Comparison of ENCODE assay signal across 7 cellular contexts in genomic region chr6:29723666-29724588, GRCh38. TPM values are rescaled to one million over a fixed set of nuclear protein-coding genes. Genes with fewer than 3 reads are reported as not detected.
A peak's percentile ranks its signal among the peaks of the same experiment; 100 is the strongest.
DNase-seq lines count a peak whose midpoint lies in the region; ATAC-seq and TF ChIP-seq lines count a peak whose summit lies in the region.

No MANE protein-coding gene starts in this region.

- ATAC-seq in GM19351 (IDR thresholded peaks at IDR 0.05; ENCODE audit: unreplicated experiment) = peak; percentile 52
- peak; percentile 65 for ATAC-seq in activated T-helper 17 cell treated with anti-CD3 and anti-CD28 coated beads, Interleukin-2, amount 50 U/mL, for 72 hours (replicated peaks)
- peak; percentile 56 for ATAC-seq in gastroesophageal sphincter

- H3K36me3 ChIP-seq in KMS-11 (ENCODE audit: insufficient read depth) (no peaks in the 10 kb centered on the region), gastroesophageal sphincter (peaks cover 0 to 41% of the 10 kb centered on the region in 2 donors), urinary bladder (ENCODE audit: insufficient read depth) (no peaks in the 10 kb centered on the region)

- H3K79me2 ChIP-seq in KMS-11 (ENCODE audit: insufficient read depth, low read depth) = no peaks in the 10 kb centered on the region

- H3K9me3 ChIP-seq in gastroesophageal sphincter = no peaks in the 10 kb centered on the region

- H3K9me3 Mint-ChIP-seq in activated T-helper 17 cell treated with anti-CD3 and anti-CD28 coated beads, Interleukin-2, amount 50 U/mL, for 72 hours = no peaks in the 10 kb centered on the region
- no peaks in the 10 kb centered on the region for H3K9me3 Mint-ChIP-seq in progenitor cell of endocrine pancreas (ENCODE audit: low read depth)

- 11 to 61% methylated on average over 5 to 6 of the region's 76 CpGs for WGBS in gastroesophageal sphincter (ENCODE audit: low coverage in 1 of 2), 2 donors
- WGBS in urinary bladder = 4% methylated on average over 76 of the region's 76 CpGs

- DNase-seq in progenitor cell of endocrine pancreas (ENCODE audit: low spot score, unreplicated experiment) = no peak
- no peak for DNase-seq in amniotic stem cell (lab: John Stamatoyannopoulos, UW)

- H3K27ac Mint-ChIP-seq in activated T-helper 17 cell treated with anti-CD3 and anti-CD28 coated beads, Interleukin-2, amount 50 U/mL, for 72 hours = peak overlapping the region; percentile 96
- H3K27ac Mint-ChIP-seq in progenitor cell of endocrine pancreas = no peak overlapping the region

- no peaks in the 10 kb centered on the region for H3K27me3 ChIP-seq in KMS-11 (ENCODE audit: insufficient read depth, low read depth)
- H3K27me3 ChIP-seq in gastroesophageal sphincter = no peaks in the 10 kb centered on the region

- TF ChIP-seq CTCF in KMS-11 (conservative IDR thresholded peaks at IDR 0.05; ENCODE audit: low read depth, low read length) (no peak), gastroesophageal sphincter (IDR thresholded peaks at IDR 0.05) (no peak), progenitor cell of endocrine pancreas (IDR thresholded peaks at IDR 0.05; ENCODE audit: unreplicated experiment) (no peak)

- H4K20me1 ChIP-seq in KMS-11 (ENCODE audit: insufficient read depth) = no peaks in the 10 kb centered on the region

- no peak overlapping the region for H3K4me3 ChIP-seq in KMS-11 (IDR thresholded peaks at IDR 0.05; ENCODE audit: insufficient read depth, low read depth, low read length)
- H3K4me3 ChIP-seq in gastroesophageal sphincter = peak overlapping the region; percentile 81 to 92
- H3K4me3 ChIP-seq in urinary bladder (ENCODE audit: low read depth, low read length) = peak overlapping the region; percentile 78

- H3K27ac ChIP-seq in KMS-11 = no peak overlapping the region
- peak overlapping the region; percentile 37 to 92 (median 88) for H3K27ac ChIP-seq in gastroesophageal sphincter
- peak overlapping the region; percentile 53 for H3K27ac ChIP-seq in urinary bladder (ENCODE audit: low read depth)

- H3K4me2 ChIP-seq in KMS-11 = peak overlapping the region; percentile 62; the same call in 1 of the 2 replicates

- H3K36me3 Mint-ChIP-seq in activated T-helper 17 cell treated with anti-CD3 and anti-CD28 coated beads, Interleukin-2, amount 50 U/mL, for 72 hours (ENCODE audit: low read depth) = peaks cover 64% of the 10 kb centered on the region
- H3K36me3 Mint-ChIP-seq in progenitor cell of endocrine pancreas (ENCODE audit: insufficient read depth) = no peaks in the 10 kb centered on the region

- TF ChIP-seq EP300 in gastroesophageal sphincter (IDR thresholded peaks at IDR 0.05) = no peak

- H3K4me1 ChIP-seq in KMS-11 (ENCODE audit: low read depth, poor library complexity, severe bottlenecking) (no peaks in the 10 kb centered on the region), gastroesophageal sphincter (peaks cover 0 to 26% (median 0%) of the 10 kb centered on the region in 3 donors), urinary bladder (ENCODE audit: insufficient read depth) (peaks cover 2% of the 10 kb centered on the region)

- peak overlapping the region; percentile 91 for H3K4me3 Mint-ChIP-seq in activated T-helper 17 cell treated with anti-CD3 and anti-CD28 coated beads, Interleukin-2, amount 50 U/mL, for 72 hours
- peak overlapping the region; percentile 65 for H3K4me3 Mint-ChIP-seq in progenitor cell of endocrine pancreas (ENCODE audit: low read depth)

- no peaks in the 10 kb centered on the region for H3K27me3 Mint-ChIP-seq in activated T-helper 17 cell treated with anti-CD3 and anti-CD28 coated beads, Interleukin-2, amount 50 U/mL, for 72 hours
- H3K27me3 Mint-ChIP-seq in progenitor cell of endocrine pancreas = peaks cover 73% of the 10 kb centered on the region

- TF ChIP-seq POLR2A in gastroesophageal sphincter (IDR thresholded peaks at IDR 0.05) = no peak

- peak overlapping the region; percentile 99 for H2AFZ ChIP-seq in KMS-11 (ENCODE audit: low read depth)

- peaks cover 26% of the 10 kb centered on the region for H3K4me1 Mint-ChIP-seq in activated T-helper 17 cell treated with anti-CD3 and anti-CD28 coated beads, Interleukin-2, amount 50 U/mL, for 72 hours
- no peaks in the 10 kb centered on the region for H3K4me1 Mint-ChIP-seq in progenitor cell of endocrine pancreas (ENCODE audit: low read depth)

- H3K9ac ChIP-seq in KMS-11 = peak overlapping the region; percentile 60; the same call in 1 of the 2 replicates

RNA-seq across cellular contexts. Expression of gene HLA-F, which starts 0.7 kb away (rescaled TPM):
- total RNA-seq in activated T-helper 17 cell treated with anti-CD3 and anti-CD28 coated beads, Interleukin-2, amount 50 U/mL, for 72 hours = 100 to 1,000 TPM; 159 to 352 TPM
- total RNA-seq in gastroesophageal sphincter (10 to 100 TPM; 39.2 to 73.0 (median 46.4) TPM), progenitor cell of endocrine pancreas (1.1 TPM in 1 of 2 replicates, not detected in the other), urinary bladder (12.5 TPM)
- 100 TPM for polyA plus RNA-seq in urinary bladder

RNA-seq across cellular contexts. Expression of gene ZFP57, which starts 43.0 kb away (rescaled TPM):
- 1 to 10 TPM in 1 of 2 donors, not detected in 1; 2.6 TPM for total RNA-seq in activated T-helper 17 cell treated with anti-CD3 and anti-CD28 coated beads, Interleukin-2, amount 50 U/mL, for 72 hours
- total RNA-seq in gastroesophageal sphincter (1 to 10 TPM in 2 of 4 donors, not detected in 2; 4.7 to 6.2 TPM), progenitor cell of endocrine pancreas (0.14 TPM in 1 of 2 replicates, not detected in the other), urinary bladder (not detected)
- not detected for polyA plus RNA-seq in urinary bladder
